In the genomic region with DNA sequence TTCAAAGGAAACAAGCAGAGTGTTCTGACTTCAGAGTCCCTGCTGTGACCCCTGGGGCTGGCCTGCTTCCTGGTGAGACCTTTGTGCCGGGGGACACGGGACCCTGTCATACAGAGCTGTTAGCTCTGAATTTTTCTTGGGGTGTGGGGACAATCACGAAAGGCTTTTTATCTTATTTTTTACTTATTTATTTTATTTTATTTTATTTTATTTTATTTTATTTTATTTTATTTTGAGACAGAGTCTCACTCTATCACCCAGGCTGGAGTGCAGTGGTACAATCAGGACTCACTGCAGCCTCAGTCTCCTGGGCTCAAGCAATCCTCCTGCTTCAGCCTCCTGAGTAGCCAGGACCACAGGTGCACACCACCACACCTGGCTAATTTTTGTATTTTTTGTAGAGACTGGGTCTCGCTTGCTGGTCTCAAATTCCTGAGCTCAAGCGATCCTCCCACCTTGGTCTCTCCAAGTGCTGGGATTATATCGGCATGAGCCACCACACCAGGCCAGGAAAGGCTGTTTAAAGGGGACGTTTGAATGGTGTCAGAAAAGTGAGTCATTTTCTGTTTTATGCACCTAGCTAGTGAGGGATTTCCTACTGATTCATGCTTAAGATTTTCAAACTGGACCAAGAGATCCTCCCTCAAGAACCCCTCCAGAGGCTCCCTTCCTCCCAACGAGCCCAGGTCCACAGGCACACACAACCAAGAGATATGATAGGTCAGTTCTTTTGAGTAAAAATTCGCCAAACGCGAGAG, we compare ENCODE assay signal across 24 cellular contexts.
"Had no signal": no experiment of that assay in that cellular context is flagged by ENCODE, and none has a peak within 500 bp of the region (broad histone marks: within the 10 kb centered on the region; RNA-seq: fewer than 3 reads in every experiment).

No MANE protein-coding gene starts in this region.

- FAIRE-seq: keratinocyte had no signal

- H3K27ac ChIP-seq: left lung, lower lobe of right lung, neutrophil, ovary, right atrium auricular region, right lobe of liver, tibial nerve, uterus had no signal

- ATAC-seq: left colon; left lung; lower lobe of right lung; naive thymus-derived CD8-positive, alpha-beta T cell; right lobe of liver; stimulated activated memory B cell treated with anti-CD40 and anti-IgM and Interleukin-4, amounts not matched to agents 10 μg/mL and 1 μg/mL and 100 μg/mL, for 72 hours; stimulated activated naive CD8-positive, alpha-beta T cell treated with anti-CD3 and anti-CD28 coated beads, Interleukin-15, amount 100 ng/mL, for 72 hours had no signal

- H3K4me1 ChIP-seq: left lung, lower lobe of right lung, right atrium auricular region, right lobe of liver, tibial nerve, uterus had no signal

- H3K36me3 ChIP-seq: left lung, lower lobe of right lung, neutrophil, ovary, right atrium auricular region, right lobe of liver, tibial nerve, uterus had no signal

- H3K4me3 ChIP-seq: left lung, lower lobe of right lung, ovary, right atrium auricular region, right lobe of liver, smooth muscle cell, tibial nerve, uterus had no signal

- H3K9me3 ChIP-seq: left lung, lower lobe of right lung, neutrophil, ovary, right atrium auricular region, right lobe of liver, tibial nerve, uterus had no signal

- DNase-seq: hippocampal formation; left colon; left lung; lower lobe of right lung; mammary epithelial cell; mesenchymal stem cell; naive thymus-derived CD8-positive, alpha-beta T cell; occipital lobe; ovary; right lobe of liver; stimulated activated CD4-positive, alpha-beta T cell treated with anti-CD3 and anti-CD28 coated beads, Interleukin-1b, Interleukin-23, amount 100 ng/mL, for 48 hours; stimulated activated CD4-positive, alpha-beta T cell treated with anti-CD3 and anti-CD28 coated beads, Interleukin-2, amount 100 ng/mL, for 48 hours; stimulated activated CD4-positive, alpha-beta T cell treated with anti-CD3 and anti-CD28 coated beads, Interleukin-4, amount 100 ng/mL, for 4 hours; stimulated activated CD8-positive, alpha-beta memory T cell treated with anti-CD3 and anti-CD28 coated beads, Interleukin-4, amount 100 ng/mL, for 48 hours; stimulated activated naive CD4-positive, alpha-beta T cell treated with Interleukin-2 at 50 U/mL for 16 hours; stimulated activated naive CD8-positive, alpha-beta T cell treated with anti-CD3 and anti-CD28 coated beads, Interleukin-15, amount 100 ng/mL, for 72 hours; substantia nigra; uterus had no signal
